In the genomic region with DNA sequence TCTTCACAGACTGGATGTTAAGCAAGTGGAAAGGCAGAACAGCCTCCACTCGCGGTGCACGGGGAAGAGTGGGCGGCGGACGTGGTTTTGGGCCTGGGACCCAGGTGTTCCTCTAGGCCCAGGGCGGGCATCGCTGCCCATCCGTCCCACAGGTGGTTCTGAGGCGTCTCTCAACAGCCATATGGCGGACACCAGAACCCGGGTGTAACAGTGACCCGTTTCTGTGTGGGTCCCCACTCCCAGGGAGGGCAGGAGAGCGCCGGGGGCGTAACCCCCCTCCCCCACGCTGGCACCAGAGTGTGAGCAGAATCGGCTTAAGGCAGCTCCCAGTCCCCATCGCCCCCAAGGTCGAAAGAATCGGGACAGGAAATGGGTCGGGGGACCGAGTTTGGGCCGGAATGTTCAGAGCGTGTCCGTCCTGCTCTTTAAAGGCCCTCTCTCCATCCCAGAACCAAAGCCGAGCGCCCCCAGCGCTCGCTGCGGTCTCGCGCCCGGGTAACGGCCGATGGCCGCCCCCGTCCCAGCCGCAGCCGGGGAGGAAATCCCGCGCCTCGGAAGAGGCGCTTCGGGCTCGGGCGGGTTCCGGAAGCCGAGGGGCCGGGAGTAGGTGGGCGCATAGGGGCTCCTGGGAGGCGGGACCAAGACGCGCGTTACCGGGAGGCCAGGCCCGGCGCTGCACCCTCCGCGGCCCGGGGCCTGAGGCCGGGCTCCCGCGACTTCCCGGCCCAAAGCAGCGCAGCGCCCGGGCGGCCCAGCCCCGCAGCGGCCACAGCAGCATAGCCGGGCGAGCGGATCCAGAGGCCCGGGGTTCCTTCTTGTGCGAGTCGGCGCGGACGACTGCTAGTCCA, we compare ENCODE assay signal across 1 cellular context.
A peak's percentile ranks its signal among the peaks of the same experiment; 100 is the strongest.
TF ChIP-seq lines count a peak whose summit lies in the region.

A gene (minus strand): TSS at position 839 of the 848 bp plus-strand sequence. CDS start 61 bp downstream, at position 778.

TF ChIP-seq in HepG2, 621 proteins besides CTCF, POLR2A, EP300 and RAD21 (continued from another document and continues in another):
- TF ChIP-seq, protein P1, sequence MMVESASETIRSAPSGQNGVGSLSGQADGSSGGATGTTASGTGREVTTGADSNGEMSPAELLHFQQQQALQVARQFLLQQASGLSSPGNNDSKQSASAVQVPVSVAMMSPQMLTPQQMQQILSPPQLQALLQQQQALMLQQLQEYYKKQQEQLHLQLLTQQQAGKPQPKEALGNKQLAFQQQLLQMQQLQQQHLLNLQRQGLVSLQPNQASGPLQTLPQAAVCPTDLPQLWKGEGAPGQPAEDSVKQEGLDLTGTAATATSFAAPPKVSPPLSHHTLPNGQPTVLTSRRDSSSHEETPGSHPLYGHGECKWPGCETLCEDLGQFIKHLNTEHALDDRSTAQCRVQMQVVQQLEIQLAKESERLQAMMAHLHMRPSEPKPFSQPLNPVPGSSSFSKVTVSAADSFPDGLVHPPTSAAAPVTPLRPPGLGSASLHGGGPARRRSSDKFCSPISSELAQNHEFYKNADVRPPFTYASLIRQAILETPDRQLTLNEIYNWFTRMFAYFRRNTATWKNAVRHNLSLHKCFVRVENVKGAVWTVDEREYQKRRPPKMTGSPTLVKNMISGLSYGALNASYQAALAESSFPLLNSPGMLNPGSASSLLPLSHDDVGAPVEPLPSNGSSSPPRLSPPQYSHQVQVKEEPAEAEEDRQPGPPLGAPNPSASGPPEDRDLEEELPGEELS (CRISPR knock-in tag; IDR thresholded peaks at IDR 0.05) = 0 out of 2 replicates have a peak, but pooled peaks have one; percentile 10
- no peak for TF ChIP-seq ZBTB21 (CRISPR knock-in tag; IDR thresholded peaks at IDR 0.05)
- TF ChIP-seq PCBP1 (IDR thresholded peaks at IDR 0.05; ENCODE audit: borderline replicate concordance, low read depth, low read length) = no peak
- no peak for TF ChIP-seq TBX3 (IDR thresholded peaks at IDR 0.05; ENCODE audit: borderline replicate concordance)
- TF ChIP-seq MAZ (IDR thresholded peaks at IDR 0.05; ENCODE audit: borderline replicate concordance, low read depth, low read length) = peak; percentile 36; the same call in 1 of the 2 replicates
- TF ChIP-seq MAZ (CRISPR knock-in tag; IDR thresholded peaks at IDR 0.05; ENCODE audit: low read depth) = peak; percentile 64; the same call in 1 of the 2 replicates
- peak; percentile 96 for TF ChIP-seq ZNF546 (CRISPR knock-in tag; conservative IDR thresholded peaks at IDR 0.05)
- TF ChIP-seq, protein P2, sequence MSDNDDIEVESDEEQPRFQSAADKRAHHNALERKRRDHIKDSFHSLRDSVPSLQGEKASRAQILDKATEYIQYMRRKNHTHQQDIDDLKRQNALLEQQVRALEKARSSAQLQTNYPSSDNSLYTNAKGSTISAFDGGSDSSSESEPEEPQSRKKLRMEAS (IDR thresholded peaks at IDR 0.05) = peak; percentile 45
- TF ChIP-seq ZNF34 (CRISPR knock-in tag; IDR thresholded peaks at IDR 0.05; ENCODE audit: borderline replicate concordance) = no peak
- TF ChIP-seq KDM4B (CRISPR knock-in tag; IDR thresholded peaks at IDR 0.05) = no peak
- TF ChIP-seq ZNF234 (CRISPR knock-in tag; conservative IDR thresholded peaks at IDR 0.05) = 0 out of 2 replicates have a peak, but pooled peaks have one; percentile 57
- TF ChIP-seq SKI (IDR thresholded peaks at IDR 0.05; ENCODE audit: partially characterized antibody) = peak; percentile 35
- TF ChIP-seq ZBTB8A (CRISPR knock-in tag; IDR thresholded peaks at IDR 0.05; ENCODE audit: borderline replicate concordance, low read depth) = 0 out of 2 replicates have a peak, but pooled peaks have one; percentile 76
- TF ChIP-seq ZBTB7B (CRISPR knock-in tag; IDR thresholded peaks at IDR 0.05) = peak; percentile 79; the same call in 1 of the 2 replicates
- TF ChIP-seq ZNF446 (CRISPR knock-in tag; IDR thresholded peaks at IDR 0.05) = peak; percentile 36; the same call in 1 of the 2 replicates
- no peak for TF ChIP-seq MYC (CRISPR knock-in tag; IDR thresholded peaks at IDR 0.05; ENCODE audit: borderline replicate concordance)
- TF ChIP-seq ZNF788 (CRISPR knock-in tag; IDR thresholded peaks at IDR 0.05; ENCODE audit: borderline replicate concordance) = no peak
- TF ChIP-seq KDM5B (CRISPR knock-in tag; IDR thresholded peaks at IDR 0.05; ENCODE audit: borderline replicate concordance) = peak; percentile 92
- TF ChIP-seq MLLT10 (CRISPR knock-in tag; IDR thresholded peaks at IDR 0.05) = no peak
- TF ChIP-seq DNMT1 (CRISPR knock-in tag; IDR thresholded peaks at IDR 0.05) = peak; percentile 47; the same call in 1 of the 2 replicates
- TF ChIP-seq HES4 (CRISPR knock-in tag; IDR thresholded peaks at IDR 0.05; ENCODE audit: borderline replicate concordance) = peak; percentile 44
- TF ChIP-seq PHF5A (CRISPR knock-in tag; IDR thresholded peaks at IDR 0.05; ENCODE audit: low read depth, unreplicated experiment) = peak; percentile 36
- TF ChIP-seq, protein P3, sequence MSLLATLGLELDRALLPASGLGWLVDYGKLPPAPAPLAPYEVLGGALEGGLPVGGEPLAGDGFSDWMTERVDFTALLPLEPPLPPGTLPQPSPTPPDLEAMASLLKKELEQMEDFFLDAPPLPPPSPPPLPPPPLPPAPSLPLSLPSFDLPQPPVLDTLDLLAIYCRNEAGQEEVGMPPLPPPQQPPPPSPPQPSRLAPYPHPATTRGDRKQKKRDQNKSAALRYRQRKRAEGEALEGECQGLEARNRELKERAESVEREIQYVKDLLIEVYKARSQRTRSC (CRISPR knock-in tag; IDR thresholded peaks at IDR 0.05; ENCODE audit: low read depth) = no peak
- peak; percentile 81; the same call in 1 of the 2 replicates for TF ChIP-seq ZNF75D (CRISPR knock-in tag; IDR thresholded peaks at IDR 0.05; ENCODE audit: borderline replicate concordance)
- TF ChIP-seq NFRKB (IDR thresholded peaks at IDR 0.05) = no peak
- peak; percentile 80; the same call in 1 of the 2 replicates for TF ChIP-seq ZNF746 (CRISPR knock-in tag; IDR thresholded peaks at IDR 0.05)
- TF ChIP-seq ZNF205 (CRISPR knock-in tag; IDR thresholded peaks at IDR 0.05) = peak; percentile 46; the same call in 1 of the 2 replicates
- TF ChIP-seq, protein P4, sequence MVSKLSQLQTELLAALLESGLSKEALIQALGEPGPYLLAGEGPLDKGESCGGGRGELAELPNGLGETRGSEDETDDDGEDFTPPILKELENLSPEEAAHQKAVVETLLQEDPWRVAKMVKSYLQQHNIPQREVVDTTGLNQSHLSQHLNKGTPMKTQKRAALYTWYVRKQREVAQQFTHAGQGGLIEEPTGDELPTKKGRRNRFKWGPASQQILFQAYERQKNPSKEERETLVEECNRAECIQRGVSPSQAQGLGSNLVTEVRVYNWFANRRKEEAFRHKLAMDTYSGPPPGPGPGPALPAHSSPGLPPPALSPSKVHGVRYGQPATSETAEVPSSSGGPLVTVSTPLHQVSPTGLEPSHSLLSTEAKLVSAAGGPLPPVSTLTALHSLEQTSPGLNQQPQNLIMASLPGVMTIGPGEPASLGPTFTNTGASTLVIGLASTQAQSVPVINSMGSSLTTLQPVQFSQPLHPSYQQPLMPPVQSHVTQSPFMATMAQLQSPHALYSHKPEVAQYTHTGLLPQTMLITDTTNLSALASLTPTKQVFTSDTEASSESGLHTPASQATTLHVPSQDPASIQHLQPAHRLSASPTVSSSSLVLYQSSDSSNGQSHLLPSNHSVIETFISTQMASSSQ (IDR thresholded peaks at IDR 0.05; ENCODE audit: low read depth) = no peak
- TF ChIP-seq, protein P4 (CRISPR knock-in tag; IDR thresholded peaks at IDR 0.05; ENCODE audit: borderline replicate concordance) = peak; percentile 57; the same call in 1 of the 2 replicates
- peak; percentile 90; the same call in 1 of the 2 replicates for TF ChIP-seq PAX8 (CRISPR knock-in tag; IDR thresholded peaks at IDR 0.05; ENCODE audit: borderline replicate concordance)
- TF ChIP-seq MTF2 (CRISPR knock-in tag; IDR thresholded peaks at IDR 0.05; ENCODE audit: borderline replicate concordance) = peak; percentile 93; the same call in 1 of the 2 replicates
- TF ChIP-seq GATAD2A (CRISPR knock-in tag; IDR thresholded peaks at IDR 0.05) = 0 out of 2 replicates have a peak, but pooled peaks have one; percentile 12
- no peak for TF ChIP-seq ZNF510 (CRISPR knock-in tag; IDR thresholded peaks at IDR 0.05; ENCODE audit: low read depth)
- TF ChIP-seq ZNF839 (CRISPR knock-in tag; IDR thresholded peaks at IDR 0.05; ENCODE audit: borderline replicate concordance) = no peak
- peak; percentile 48; the same call in 1 of the 2 replicates for TF ChIP-seq POGZ (CRISPR knock-in tag; IDR thresholded peaks at IDR 0.05)
- peak; percentile 85 for TF ChIP-seq ZNF615 (CRISPR knock-in tag; IDR thresholded peaks at IDR 0.05; ENCODE audit: borderline replicate concordance)
- TF ChIP-seq SSRP1 (CRISPR knock-in tag; IDR thresholded peaks at IDR 0.05) = no peak
- TF ChIP-seq, protein P5, sequence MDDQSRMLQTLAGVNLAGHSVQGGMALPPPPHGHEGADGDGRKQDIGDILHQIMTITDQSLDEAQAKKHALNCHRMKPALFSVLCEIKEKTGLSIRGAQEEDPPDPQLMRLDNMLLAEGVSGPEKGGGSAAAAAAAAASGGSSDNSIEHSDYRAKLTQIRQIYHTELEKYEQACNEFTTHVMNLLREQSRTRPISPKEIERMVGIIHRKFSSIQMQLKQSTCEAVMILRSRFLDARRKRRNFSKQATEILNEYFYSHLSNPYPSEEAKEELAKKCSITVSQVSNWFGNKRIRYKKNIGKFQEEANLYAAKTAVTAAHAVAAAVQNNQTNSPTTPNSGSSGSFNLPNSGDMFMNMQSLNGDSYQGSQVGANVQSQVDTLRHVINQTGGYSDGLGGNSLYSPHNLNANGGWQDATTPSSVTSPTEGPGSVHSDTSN (CRISPR knock-in tag; IDR thresholded peaks at IDR 0.05; ENCODE audit: borderline replicate concordance) = no peak
- no peak for TF ChIP-seq JARID2 (CRISPR knock-in tag; IDR thresholded peaks at IDR 0.05; ENCODE audit: insufficient replicate concordance)
- TF ChIP-seq, protein P6, sequence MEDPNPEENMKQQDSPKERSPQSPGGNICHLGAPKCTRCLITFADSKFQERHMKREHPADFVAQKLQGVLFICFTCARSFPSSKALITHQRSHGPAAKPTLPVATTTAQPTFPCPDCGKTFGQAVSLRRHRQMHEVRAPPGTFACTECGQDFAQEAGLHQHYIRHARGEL (CRISPR knock-in tag; IDR thresholded peaks at IDR 0.05) = no peak
- TF ChIP-seq NCOA1 (CRISPR knock-in tag; IDR thresholded peaks at IDR 0.05) = peak; percentile 95
- TF ChIP-seq NRL (CRISPR knock-in tag; IDR thresholded peaks at IDR 0.05; ENCODE audit: borderline replicate concordance) = peak; percentile 62; the same call in 1 of the 2 replicates
- TF ChIP-seq HNRNPH1 (optimal IDR thresholded peaks at IDR 0.05; ENCODE audit: low read depth, low read length) = no peak
- TF ChIP-seq MAFG (CRISPR knock-in tag; IDR thresholded peaks at IDR 0.05) = no peak
- TF ChIP-seq, protein P7, sequence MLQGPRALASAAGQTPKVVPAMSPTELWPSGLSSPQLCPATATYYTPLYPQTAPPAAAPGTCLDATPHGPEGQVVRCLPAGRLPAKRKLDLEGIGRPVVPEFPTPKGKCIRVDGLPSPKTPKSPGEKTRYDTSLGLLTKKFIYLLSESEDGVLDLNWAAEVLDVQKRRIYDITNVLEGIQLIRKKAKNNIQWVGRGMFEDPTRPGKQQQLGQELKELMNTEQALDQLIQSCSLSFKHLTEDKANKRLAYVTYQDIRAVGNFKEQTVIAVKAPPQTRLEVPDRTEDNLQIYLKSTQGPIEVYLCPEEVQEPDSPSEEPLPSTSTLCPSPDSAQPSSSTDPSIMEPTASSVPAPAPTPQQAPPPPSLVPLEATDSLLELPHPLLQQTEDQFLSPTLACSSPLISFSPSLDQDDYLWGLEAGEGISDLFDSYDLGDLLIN (CRISPR knock-in tag; IDR thresholded peaks at IDR 0.05; ENCODE audit: borderline replicate concordance) = peak; percentile 68; the same call in 1 of the 2 replicates
- TF ChIP-seq TBL1XR1 (IDR thresholded peaks at IDR 0.05; ENCODE audit: borderline replicate concordance, low read length, partially characterized antibody) = peak; percentile 23
- TF ChIP-seq REL (CRISPR knock-in tag; conservative IDR thresholded peaks at IDR 0.05) = 0 out of 2 replicates have a peak, but pooled peaks have one; percentile 34
- TF ChIP-seq, protein P8, sequence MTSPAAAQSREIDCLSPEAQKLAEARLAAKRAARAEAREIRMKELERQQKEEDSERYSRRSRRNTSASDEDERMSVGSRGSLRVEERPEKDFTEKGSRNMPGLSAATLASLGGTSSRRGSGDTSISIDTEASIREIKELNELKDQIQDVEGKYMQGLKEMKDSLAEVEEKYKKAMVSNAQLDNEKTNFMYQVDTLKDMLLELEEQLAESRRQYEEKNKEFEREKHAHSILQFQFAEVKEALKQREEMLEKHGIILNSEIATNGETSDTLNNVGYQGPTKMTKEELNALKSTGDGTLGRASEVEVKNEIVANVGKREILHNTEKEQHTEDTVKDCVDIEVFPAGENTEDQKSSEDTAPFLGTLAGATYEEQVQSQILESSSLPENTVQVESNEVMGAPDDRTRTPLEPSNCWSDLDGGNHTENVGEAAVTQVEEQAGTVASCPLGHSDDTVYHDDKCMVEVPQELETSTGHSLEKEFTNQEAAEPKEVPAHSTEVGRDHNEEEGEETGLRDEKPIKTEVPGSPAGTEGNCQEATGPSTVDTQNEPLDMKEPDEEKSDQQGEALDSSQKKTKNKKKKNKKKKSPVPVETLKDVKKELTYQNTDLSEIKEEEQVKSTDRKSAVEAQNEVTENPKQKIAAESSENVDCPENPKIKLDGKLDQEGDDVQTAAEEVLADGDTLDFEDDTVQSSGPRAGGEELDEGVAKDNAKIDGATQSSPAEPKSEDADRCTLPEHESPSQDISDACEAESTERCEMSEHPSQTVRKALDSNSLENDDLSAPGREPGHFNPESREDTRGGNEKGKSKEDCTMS (CRISPR knock-in tag; conservative IDR thresholded peaks at IDR 0.05) = no peak
- TF ChIP-seq, protein P9, sequence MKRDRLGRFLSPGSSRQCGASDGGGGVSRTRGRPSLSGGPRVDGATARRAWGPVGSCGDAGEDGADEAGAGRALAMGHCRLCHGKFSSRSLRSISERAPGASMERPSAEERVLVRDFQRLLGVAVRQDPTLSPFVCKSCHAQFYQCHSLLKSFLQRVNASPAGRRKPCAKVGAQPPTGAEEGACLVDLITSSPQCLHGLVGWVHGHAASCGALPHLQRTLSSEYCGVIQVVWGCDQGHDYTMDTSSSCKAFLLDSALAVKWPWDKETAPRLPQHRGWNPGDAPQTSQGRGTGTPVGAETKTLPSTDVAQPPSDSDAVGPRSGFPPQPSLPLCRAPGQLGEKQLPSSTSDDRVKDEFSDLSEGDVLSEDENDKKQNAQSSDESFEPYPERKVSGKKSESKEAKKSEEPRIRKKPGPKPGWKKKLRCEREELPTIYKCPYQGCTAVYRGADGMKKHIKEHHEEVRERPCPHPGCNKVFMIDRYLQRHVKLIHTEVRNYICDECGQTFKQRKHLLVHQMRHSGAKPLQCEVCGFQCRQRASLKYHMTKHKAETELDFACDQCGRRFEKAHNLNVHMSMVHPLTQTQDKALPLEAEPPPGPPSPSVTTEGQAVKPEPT (CRISPR knock-in tag; IDR thresholded peaks at IDR 0.05; ENCODE audit: low read depth) = 0 out of 2 replicates have a peak, but pooled peaks have one; percentile 53
